In the genomic region with DNA sequence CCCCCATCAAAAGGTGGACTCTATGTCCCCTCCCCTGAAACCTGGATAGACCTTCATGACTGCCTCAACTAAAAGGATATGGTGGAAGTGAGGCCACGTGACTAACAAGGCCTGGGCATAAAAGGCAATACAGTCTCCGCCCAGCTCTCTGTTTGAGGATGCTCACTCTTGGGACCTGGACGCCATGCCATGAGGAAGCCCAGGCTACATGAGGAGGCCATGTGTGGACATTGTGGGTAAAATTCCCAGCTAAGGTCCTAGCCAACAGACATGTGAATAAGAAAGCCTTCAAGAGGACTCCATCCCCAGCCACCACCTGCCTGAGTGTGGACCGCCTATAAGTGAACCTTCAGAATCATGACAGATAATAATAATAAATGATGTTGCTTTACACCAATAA, we compare ENCODE assay signal across 15 cellular contexts. TPM values are rescaled to one million over a fixed set of nuclear protein-coding genes. Genes with fewer than 3 reads are reported as not detected.
"Had no signal": no experiment of that assay in that cellular context is flagged by ENCODE, and none has a peak within 500 bp of the region (broad histone marks: within the 10 kb centered on the region; RNA-seq: fewer than 3 reads in every experiment).

No MANE protein-coding gene starts in this region.

- H3K4me3 ChIP-seq: PC-9, SJCRH30, SK-N-MC had no signal

- H3K9me3 ChIP-seq: SJCRH30 had no signal

- FAIRE-seq: RCC 7860 had no signal

- H3K4me2 ChIP-seq: PC-9 had no signal

- H3K36me3 ChIP-seq: SJCRH30 had no signal

- H3K27ac ChIP-seq: PC-9, RWPE1, SJCRH30, SK-N-MC had no signal

- H3K4me1 ChIP-seq: SJCRH30 had no signal

- DNase-seq: NCI-H187 treated with DMSO at 0.1 percent for 48 hours, SIG-M5 had no signal

- H2AFZ ChIP-seq: PC-9 had no signal

RNA-seq across cellular contexts. Expression of a gene that starts 7.2 kb away (rescaled TPM):
- total RNA-seq: MCF 10A, OCI-LY7, RPMI7951, SK-MEL-5 had no signal

RNA-seq across cellular contexts. Expression of a gene that starts 29.9 kb away (rescaled TPM):
- total RNA-seq: LHCN-M2, MCF 10A, NCI-H460, OCI-LY7, PC-9, Right ventricle myocardium inferior, RPMI7951, SJCRH30, SK-MEL-5, T-cell had no signal
